Comparison of ENCODE assay signal across 9 cellular contexts in the genomic region with DNA sequence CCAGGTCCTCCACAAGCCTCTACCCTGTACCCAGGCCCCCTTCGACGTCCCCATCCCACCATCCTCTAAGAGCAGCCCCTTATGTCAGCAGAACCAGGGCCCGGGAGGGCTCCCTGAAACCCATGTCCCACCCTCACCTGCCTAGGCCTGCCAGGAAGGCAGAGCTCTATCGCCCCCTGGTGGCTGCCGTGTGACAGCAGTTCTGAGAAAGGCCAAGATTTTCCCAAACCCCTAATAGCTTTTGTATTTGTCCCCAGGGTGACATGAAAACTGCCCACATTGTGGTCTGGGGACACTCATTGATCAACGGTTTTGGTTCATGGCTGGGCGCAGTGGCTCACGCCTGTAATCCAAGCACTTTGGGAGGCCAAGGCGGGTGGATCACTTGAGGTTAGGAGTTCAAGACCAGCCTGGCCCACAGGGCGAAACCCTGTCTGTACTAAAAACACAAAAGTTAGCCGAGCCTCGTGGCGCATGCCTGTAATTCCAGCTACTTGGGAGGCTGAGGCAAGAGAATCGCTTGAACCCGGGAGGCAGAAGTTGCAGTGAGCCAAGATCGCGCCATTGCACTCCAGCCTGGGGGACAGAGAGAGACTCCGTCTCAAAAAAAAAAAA. TPM values are rescaled to one million over a fixed set of nuclear protein-coding genes. Genes with fewer than 3 reads are reported as not detected.
DNase-seq lines count a peak whose midpoint lies in the region; ATAC-seq and TF ChIP-seq lines count a peak whose summit lies in the region.
"Not testable (repeated sequence)": the region's sequence is repeated elsewhere in the genome, so short reads cannot be mapped to it uniquely, and the experiment has no call there.
"Had no signal": no experiment of that assay in that cellular context is flagged by ENCODE, and none has a peak within 500 bp of the region (broad histone marks: within the 10 kb centered on the region; RNA-seq: fewer than 3 reads in every experiment).

No MANE protein-coding gene starts in this region.

- CTCF ChIA-PET in CD4-positive, alpha-beta memory T cell (lab: Charles Lee; ENCODE audit: partially characterized antibody): interaction anchor here (0.6 to 1.9 kb wide), 14 partner anchors 9 to 932 kb away, joined by 3 to 23 read pairs (median 4); no protein-coding TSS in a partner anchor
- CTCF ChIA-PET in HEK293T (lab: Yijun Ruan, JAX): interaction anchor here (0.6 to 1.7 kb wide), 9 partner anchors 10 to 106 kb away, joined by 3 to 11 read pairs (median 3); no protein-coding TSS in a partner anchor

- H3K27me3 Mint-ChIP-seq in CD4-positive, alpha-beta memory T cell: not testable (repeated sequence)
- peaks cover 25% of the 10 kb centered on the region for H3K27me3 Mint-ChIP-seq in nephron progenitor cell (ENCODE audit: low read depth, poor library complexity)

- not testable (repeated sequence) for H3K9me3 Mint-ChIP-seq in CD4-positive, alpha-beta memory T cell; nephron progenitor cell

- peak overlapping the region in 2 of 7 donors; percentile 58 to 62 for H3K27ac Mint-ChIP-seq in CD4-positive, alpha-beta memory T cell
- not testable (repeated sequence) for H3K27ac Mint-ChIP-seq in nephron progenitor cell

- TF ChIP-seq POLR2A in gastroesophageal sphincter (IDR thresholded peaks at IDR 0.05): not testable (repeated sequence)

- not testable (repeated sequence) for ATAC-seq in gastroesophageal sphincter

- H3K4me3 Mint-ChIP-seq in CD4-positive, alpha-beta memory T cell: peak overlapping the region in 1 of 8 donors; percentile 54
- H3K4me3 Mint-ChIP-seq in nephron progenitor cell: not testable (repeated sequence)

- TF ChIP-seq EP300 in gastroesophageal sphincter (IDR thresholded peaks at IDR 0.05): not testable (repeated sequence)

- H3K4me1 ChIP-seq in CD4-positive, alpha-beta memory T cell (ENCODE audit: insufficient read depth, low read length); gastroesophageal sphincter: not testable (repeated sequence)

- H3K4me3 ChIP-seq in CD4-positive, alpha-beta memory T cell (ENCODE audit: low read length in 2 of 2); WERI-Rb-1 (ENCODE audit: low read depth, low read length); gastroesophageal sphincter: not testable (repeated sequence)

- H3K36me3 ChIP-seq in CD4-positive, alpha-beta memory T cell (ENCODE audit: insufficient read depth, low read length); gastroesophageal sphincter: not testable (repeated sequence)
- peaks cover 40% of the 10 kb centered on the region for H3K36me3 ChIP-seq in WERI-Rb-1

- not testable (repeated sequence) for H3K27ac ChIP-seq in CD4-positive, alpha-beta memory T cell (ENCODE audit: low read depth, low read length); WERI-Rb-1; gastroesophageal sphincter

- H3K9me3 ChIP-seq in CD4-positive, alpha-beta memory T cell (ENCODE audit: control insufficient read depth in 1 of 2, low read length in 2 of 2); WERI-Rb-1 (ENCODE audit: severe bottlenecking); gastroesophageal sphincter: not testable (repeated sequence)

- peak; percentile 92 for TF ChIP-seq CTCF in WERI-Rb-1 (IDR thresholded peaks at IDR 0.05; ENCODE audit: low read depth, low read length)
- TF ChIP-seq CTCF in gastroesophageal sphincter (IDR thresholded peaks at IDR 0.05): peak in 3 of 4 experiments; percentile 67 to 91 (median 88)
- TF ChIP-seq CTCF in nephron progenitor cell (IDR thresholded peaks at IDR 0.05): peak; percentile 92

- not testable (repeated sequence) for H3K36me3 Mint-ChIP-seq in CD4-positive, alpha-beta memory T cell; nephron progenitor cell (ENCODE audit: low read depth)

- DNase-seq in CD4-positive, alpha-beta memory T cell: peak; percentile 59 to 72 (median 67)
- DNase-seq in HEK293T (ENCODE audit: extremely low spot score) (peak; percentile 80), NCI-H524 (lab: John Stamatoyannopoulos, UW) (peak; percentile 9 to 72), WERI-Rb-1 (peak; percentile 79), amniotic epithelial cell (ENCODE audit: low read depth) (peak; percentile 31), nephron progenitor cell (peak; percentile 93)
- DNase-seq in stimulated activated CD8-positive, alpha-beta memory T cell treated with anti-CD3 and anti-CD28 coated beads, Interleukin-4, amount 100 ng/mL, for 1 hour (ENCODE audit: low read depth in 2 of 2, low spot score in 1 of 2): peak; percentile 60 to 61

- peaks cover 1 to 11% (median 3%) of the 10 kb centered on the region in 4 donors for H3K4me1 Mint-ChIP-seq in CD4-positive, alpha-beta memory T cell
- not testable (repeated sequence) for H3K4me1 Mint-ChIP-seq in nephron progenitor cell

- 39 to 60% methylated on average over 4 to 12 of the region's 18 CpGs for WGBS in gastroesophageal sphincter (ENCODE audit: low coverage in 1 of 2), 2 donors

- intact Hi-C loops in CD4-positive, alpha-beta memory T cell (cut with micrococcal nuclease): loop anchor here (1.0 to 2.0 kb wide), 3 partner anchors 29 to 234 kb away; no protein-coding TSS in a partner anchor

- POLR2A ChIA-PET in CD4-positive, alpha-beta memory T cell (lab: Charles Lee; ENCODE audit: partially characterized antibody); HEK293T (lab: Yijun Ruan, JAX): not testable (repeated sequence)

- not testable (repeated sequence) for H3K27me3 ChIP-seq in CD4-positive, alpha-beta memory T cell (ENCODE audit: insufficient read depth, low read length); WERI-Rb-1 (ENCODE audit: insufficient read depth, low read depth, severe bottlenecking)
- H3K27me3 ChIP-seq in gastroesophageal sphincter: peaks cover 64% of the 10 kb centered on the region

TF ChIP-seq in HEK293T, 16 proteins besides CTCF, POLR2A, EP300 and RAD21:
- TF ChIP-seq, protein P1, sequence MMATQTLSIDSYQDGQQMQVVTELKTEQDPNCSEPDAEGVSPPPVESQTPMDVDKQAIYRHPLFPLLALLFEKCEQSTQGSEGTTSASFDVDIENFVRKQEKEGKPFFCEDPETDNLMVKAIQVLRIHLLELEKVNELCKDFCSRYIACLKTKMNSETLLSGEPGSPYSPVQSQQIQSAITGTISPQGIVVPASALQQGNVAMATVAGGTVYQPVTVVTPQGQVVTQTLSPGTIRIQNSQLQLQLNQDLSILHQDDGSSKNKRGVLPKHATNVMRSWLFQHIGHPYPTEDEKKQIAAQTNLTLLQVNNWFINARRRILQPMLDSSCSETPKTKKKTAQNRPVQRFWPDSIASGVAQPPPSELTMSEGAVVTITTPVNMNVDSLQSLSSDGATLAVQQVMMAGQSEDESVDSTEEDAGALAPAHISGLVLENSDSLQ (IDR thresholded peaks at IDR 0.05): peak; percentile 10; the same call in 1 of the 2 replicates

RNA-seq across cellular contexts. Expression of a gene that starts 27.7 kb away (rescaled TPM):
- total RNA-seq in CD4-positive, alpha-beta memory T cell: not detected
- not detected for polyA plus RNA-seq in CD4-positive, alpha-beta memory T cell
- not detected for total RNA-seq in gastroesophageal sphincter
- total RNA-seq: T-helper 2 cell treated with Interferon-gamma antibody and Interleukin-4, amounts not matched to agents 100 ng/mL and 5 ng/mL, for 36 hours had no signal

RNA-seq across cellular contexts. Expression of a gene that starts 48.0 kb away (rescaled TPM):
- total RNA-seq in CD4-positive, alpha-beta memory T cell: 1 to 10 TPM; 3.1 to 4.7 TPM
- 1 to 10 TPM in 1 of 2 donors, under 1 TPM in 1; 0.52 to 1.5 TPM for polyA plus RNA-seq in CD4-positive, alpha-beta memory T cell
- 1 to 10 TPM in 3 of 4 donors, not detected in 1; 2.6 to 8.4 (median 4.7) TPM for total RNA-seq in gastroesophageal sphincter
- total RNA-seq: T-helper 2 cell treated with Interferon-gamma antibody and Interleukin-4, amounts not matched to agents 100 ng/mL and 5 ng/mL, for 36 hours had no signal

Comparison
In these comparisons a context has a peak if more than half of its experiments do, and no peak if none do; other contexts are left out.
1. DNase-seq: peak in every context shown above with its lines; median percentile 93 in nephron progenitor cell; 80 in HEK293T; 79 in WERI-Rb-1; 67 in CD4-positive, alpha-beta memory T cell; 60 in stimulated activated CD8-positive, alpha-beta memory T cell treated with anti-CD3 and anti-CD28 coated beads, Interleukin-4, amount 100 ng/mL, for 1 hour; 40 in NCI-H524; 31 in amniotic epithelial cell.